ENCODE assay signal across 13 cellular contexts in the genomic region with DNA sequence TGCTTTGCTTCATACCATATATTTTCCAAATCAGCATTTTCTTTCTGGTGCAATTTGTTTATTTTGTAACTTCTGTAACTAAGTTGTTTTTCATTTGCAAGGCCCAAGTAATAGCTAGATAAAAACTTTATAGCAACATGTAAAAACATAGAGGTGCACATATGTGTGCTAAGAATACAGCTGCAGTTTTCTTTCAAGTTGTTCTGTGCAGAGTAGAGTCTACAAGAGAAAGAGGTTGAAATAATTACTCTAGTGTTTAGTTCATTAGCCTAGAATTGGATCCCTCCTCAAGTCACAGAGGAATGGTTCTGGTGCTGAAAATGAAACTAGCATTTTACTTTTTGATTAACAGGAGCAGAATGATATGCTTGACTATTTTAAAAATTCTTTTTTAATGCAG.
"Had no signal": no experiment of that assay in that cellular context is flagged by ENCODE, and none has a peak within 500 bp of the region (broad histone marks: within the 10 kb centered on the region; RNA-seq: fewer than 3 reads in every experiment).

No MANE protein-coding gene starts in this region.

- H3K4me1 ChIP-seq: gastroesophageal sphincter, parathyroid adenoma had no signal

- H3K27ac ChIP-seq: ascending aorta, gastroesophageal sphincter, parathyroid adenoma had no signal

- H3K36me3 ChIP-seq: ascending aorta, gastroesophageal sphincter, heart right ventricle had no signal

- H3K79me2 ChIP-seq: parathyroid adenoma had no signal

- H3K4me1 Mint-ChIP-seq: activated CD8-positive, alpha-beta memory T cell treated with anti-CD3 and anti-CD28 coated beads, Interleukin-2, amount 10 ng/mL, durations not matched to agents 7 days and 5 days; activated naive CD4-positive, alpha-beta T cell treated with anti-CD3 and anti-CD28 coated beads, Interleukin-2, amount 10 ng/mL, durations not matched to agents 7 days and 5 days; naive B cell had no signal

- H3K9ac ChIP-seq: parathyroid adenoma had no signal

- H3K27me3 ChIP-seq: ascending aorta, gastroesophageal sphincter, heart right ventricle had no signal

- H3K36me3 Mint-ChIP-seq: activated CD8-positive, alpha-beta memory T cell treated with anti-CD3 and anti-CD28 coated beads, Interleukin-2, amount 10 ng/mL, durations not matched to agents 7 days and 5 days; activated naive CD4-positive, alpha-beta T cell treated with anti-CD3 and anti-CD28 coated beads, Interleukin-2, amount 10 ng/mL, durations not matched to agents 7 days and 5 days had no signal

- H3K27ac Mint-ChIP-seq: activated CD8-positive, alpha-beta memory T cell treated with anti-CD3 and anti-CD28 coated beads, Interleukin-2, amount 10 ng/mL, durations not matched to agents 7 days and 5 days; activated naive CD4-positive, alpha-beta T cell treated with anti-CD3 and anti-CD28 coated beads, Interleukin-2, amount 10 ng/mL, durations not matched to agents 7 days and 5 days; activated T-cell treated with anti-CD3 and anti-CD28 coated beads, Interleukin-2, amount 50 U/mL, for 24 hours; naive B cell; stimulated activated naive CD8-positive, alpha-beta T cell treated with anti-CD3 and anti-CD28 coated beads, Interleukin-15, Interleukin-2, amounts not matched to agents 100 ng/mL and 50 ng/mL, for 24 hours had no signal

- H3K4me3 Mint-ChIP-seq: activated CD8-positive, alpha-beta memory T cell treated with anti-CD3 and anti-CD28 coated beads, Interleukin-2, amount 10 ng/mL, durations not matched to agents 7 days and 5 days; activated naive CD4-positive, alpha-beta T cell treated with anti-CD3 and anti-CD28 coated beads, Interleukin-2, amount 10 ng/mL, durations not matched to agents 7 days and 5 days; activated T-cell treated with anti-CD3 and anti-CD28 coated beads, Interleukin-2, amount 50 U/mL, for 24 hours; naive B cell; stimulated activated naive CD8-positive, alpha-beta T cell treated with anti-CD3 and anti-CD28 coated beads, Interleukin-15, Interleukin-2, amounts not matched to agents 100 ng/mL and 50 ng/mL, for 24 hours had no signal

- H2AFZ ChIP-seq: parathyroid adenoma had no signal

- DNase-seq: activated CD4-positive, alpha-beta T cell treated with anti-CD3 and anti-CD28 coated beads, Interleukin-2, amount 50 U/mL, for 4 hours; activated CD4-positive, CD25-positive, alpha-beta regulatory T cell treated with anti-CD3 and anti-CD28 coated beads, Interleukin-2, amount 50 U/mL, for 72 hours; activated CD8-positive, alpha-beta memory T cell treated with anti-CD3 and anti-CD28 coated beads, Interleukin-2, amount 10 ng/mL, durations not matched to agents 7 days and 5 days; activated naive CD4-positive, alpha-beta T cell treated with anti-CD3 and anti-CD28 coated beads, Interleukin-2, amount 10 ng/mL, durations not matched to agents 7 days and 5 days; activated T-cell treated with anti-CD3 and anti-CD28 coated beads, Interleukin-2, amount 50 U/mL, for 24 hours; heart right ventricle; left colon; naive B cell; right cardiac atrium had no signal

- H3K9me3 ChIP-seq: ascending aorta, gastroesophageal sphincter had no signal

- H3K9me3 Mint-ChIP-seq: activated naive CD4-positive, alpha-beta T cell treated with anti-CD3 and anti-CD28 coated beads, Interleukin-2, amount 10 ng/mL, durations not matched to agents 7 days and 5 days had no signal

- H3K4me3 ChIP-seq: ascending aorta, gastroesophageal sphincter, heart right ventricle had no signal
